ENCODE assay signal across 26 cellular contexts in the genomic region with DNA sequence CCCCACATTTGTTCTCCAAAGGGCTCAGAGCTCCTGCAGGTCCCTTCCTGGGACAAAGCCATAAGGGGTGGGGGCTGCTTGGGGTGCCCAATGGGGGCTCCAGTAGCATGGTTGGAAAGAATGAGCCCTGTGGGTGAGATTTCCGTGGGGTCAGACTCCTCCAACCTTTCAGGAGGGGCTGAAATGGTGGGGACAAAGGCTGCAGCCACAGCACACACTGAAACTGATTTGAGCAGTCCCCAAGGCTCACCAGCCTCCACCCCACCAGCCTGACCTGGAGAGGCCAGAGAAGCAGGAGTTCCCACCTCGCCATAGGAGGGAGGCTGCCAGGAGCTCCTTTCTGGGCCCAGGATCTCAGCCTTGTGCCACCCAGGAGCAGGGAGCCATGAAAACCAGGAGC.
"Had no signal": no experiment of that assay in that cellular context is flagged by ENCODE, and none has a peak within 500 bp of the region (broad histone marks: within the 10 kb centered on the region; RNA-seq: fewer than 3 reads in every experiment).

No MANE protein-coding gene starts in this region.

- H3K4me1 ChIP-seq: adrenal gland, body of pancreas, colonic mucosa had no signal

- H3K27me3 ChIP-seq: adrenal gland, body of pancreas, colonic mucosa had no signal

- ATAC-seq: activated naive CD8-positive, alpha-beta T cell treated with anti-CD3 and anti-CD28 coated beads, Interleukin-2, amount 50 U/mL, for 24 hours; activated T-cell treated with anti-CD3 and anti-CD28 coated beads, Interleukin-2, amount 50 U/mL, for 72 hours; body of pancreas; esophagus mucosa; WTC11 had no signal

- H3K4me3 ChIP-seq: adrenal gland, body of pancreas, colonic mucosa had no signal

- DNase-seq: activated CD4-positive, alpha-beta memory T cell treated with anti-CD3 and anti-CD28 coated beads, Interleukin-2, amount 10 ng/mL, durations not matched to agents 7 days and 5 days; activated CD4-positive, alpha-beta T cell treated with anti-CD3 and anti-CD28 coated beads for 1 hour; activated CD4-positive, alpha-beta T cell treated with anti-CD3 and anti-CD28 coated beads for 4 hours; activated CD4-positive, alpha-beta T cell treated with anti-CD3 and anti-CD28 coated beads, Interleukin-2, amount 10 ng/mL, durations not matched to agents 7 days and 5 days; activated CD4-positive, alpha-beta T cell treated with anti-CD3 and anti-CD28 coated beads, Interleukin-2, amount 50 U/mL, for 4 hours; activated CD8-positive, alpha-beta memory T cell treated with anti-CD3 and anti-CD28 coated beads, Interleukin-2, amount 50 U/mL, for 48 hours; activated naive CD4-positive, alpha-beta T cell treated with anti-CD3 and anti-CD28 coated beads for 36 hours; activated naive CD8-positive, alpha-beta T cell treated with anti-CD3 and anti-CD28 coated beads for 36 hours; activated naive CD8-positive, alpha-beta T cell treated with anti-CD3 and anti-CD28 coated beads, Interleukin-2, amount 50 U/mL, for 24 hours; activated T-cell treated with anti-CD3 and anti-CD28 coated beads for 4 hours; activated T-cell treated with anti-CD3 and anti-CD28 coated beads, Interleukin-2, amount 50 U/mL, for 24 hours; activated T-cell treated with anti-CD3 and anti-CD28 coated beads, Interleukin-2, amount 50 U/mL, for 72 hours; adrenal gland; amygdala; aorta; body of pancreas; central memory CD4-positive, alpha-beta T cell; cerebellar nuclear complex; colonic mucosa; effector CD8-positive, alpha-beta T cell; foreskin fibroblast; T-helper 2 cell had no signal

- H3K36me3 ChIP-seq: adrenal gland, colonic mucosa had no signal

- H3K9me3 ChIP-seq: adrenal gland, body of pancreas, colonic mucosa had no signal

- H3K27ac ChIP-seq: adrenal gland, body of pancreas, colonic mucosa, epithelial cell of prostate, VCaP had no signal
